20 cellular contexts compared by ENCODE assay signal in genomic region chr4:27916432-27917184, GRCh38.
DNase-seq lines count a peak whose midpoint lies in the region; ATAC-seq and TF ChIP-seq lines count a peak whose summit lies in the region.
"Had no signal": no experiment of that assay in that cellular context is flagged by ENCODE, and none has a peak within 500 bp of the region (broad histone marks: within the 10 kb centered on the region; RNA-seq: fewer than 3 reads in every experiment).

No MANE protein-coding gene starts in this region.

- intact Hi-C loops in Right ventricle myocardium superior (cut with DNase I), result no loop called here

- ATAC-seq in Right ventricle myocardium superior (ENCODE audit: poor library complexity) (peak; percentile 74), GM18867 (IDR thresholded peaks at IDR 0.05; ENCODE audit: unreplicated experiment) (no peak)
- ATAC-seq in stimulated activated naive B cell treated with anti-CD40 and anti-IgM and Interleukin-4, amounts not matched to agents 10 μg/mL and 1 μg/mL and 100 μg/mL, for 72 hours (replicated peaks), result no peak
- ATAC-seq: GM12878 had no signal

- peaks cover 9% of the 10 kb centered on the region for H3K4me1 Mint-ChIP-seq in nephron progenitor cell
- no peaks in the 10 kb centered on the region for H3K4me1 Mint-ChIP-seq in stimulated activated naive B cell treated with anti-CD40 and anti-IgM and Interleukin-4, amounts not matched to agents 10 μg/mL and 1 μg/mL and 100 μg/mL, for 72 hours
- H3K4me1 Mint-ChIP-seq: CD4-positive, alpha-beta memory T cell had no signal

- H3K36me3 ChIP-seq in right atrium auricular region (no peaks in the 10 kb centered on the region), cardiac muscle cell (no peaks in the 10 kb centered on the region)
- H3K36me3 ChIP-seq: BLaER1 had no signal

- no peak overlapping the region for H3K4me3 ChIP-seq in right atrium auricular region
- no peak overlapping the region for H3K4me3 ChIP-seq in cardiac muscle cell
- H3K4me3 ChIP-seq: BLaER1, GM12878 had no signal

- H3K9me3 ChIP-seq in right atrium auricular region (no peaks in the 10 kb centered on the region), cardiac muscle cell (ENCODE audit: low read depth) (no peaks in the 10 kb centered on the region)
- H3K9me3 ChIP-seq: BLaER1 had no signal

- no peaks in the 10 kb centered on the region for H3K9me3 Mint-ChIP-seq in nephron progenitor cell
- H3K9me3 Mint-ChIP-seq in stimulated activated naive B cell treated with anti-CD40 and anti-IgM and Interleukin-4, amounts not matched to agents 10 μg/mL and 1 μg/mL and 100 μg/mL, for 72 hours, result no peaks in the 10 kb centered on the region

- TF ChIP-seq CTCF in right atrium auricular region (IDR thresholded peaks at IDR 0.05) (no peak), cardiac muscle cell (IDR thresholded peaks at IDR 0.05; ENCODE audit: low read depth, low read length) (no peak), nephron progenitor cell (IDR thresholded peaks at IDR 0.05) (no peak)

- H3K36me3 Mint-ChIP-seq in nephron progenitor cell (ENCODE audit: low read depth), result no peaks in the 10 kb centered on the region
- H3K36me3 Mint-ChIP-seq in stimulated activated naive B cell treated with anti-CD40 and anti-IgM and Interleukin-4, amounts not matched to agents 10 μg/mL and 1 μg/mL and 100 μg/mL, for 72 hours, result no peaks in the 10 kb centered on the region
- H3K36me3 Mint-ChIP-seq: CD4-positive, alpha-beta memory T cell had no signal

- H3K27me3 ChIP-seq in right atrium auricular region, result no peaks in the 10 kb centered on the region
- no peaks in the 10 kb centered on the region for H3K27me3 ChIP-seq in cardiac muscle cell
- H3K27me3 ChIP-seq: BLaER1 had no signal

- no peak overlapping the region for H3K4me3 Mint-ChIP-seq in nephron progenitor cell
- no peak overlapping the region for H3K4me3 Mint-ChIP-seq in stimulated activated naive B cell treated with anti-CD40 and anti-IgM and Interleukin-4, amounts not matched to agents 10 μg/mL and 1 μg/mL and 100 μg/mL, for 72 hours
- H3K4me3 Mint-ChIP-seq: CD4-positive, alpha-beta memory T cell had no signal

- no peak for DNase-seq in Right ventricle myocardium superior
- no peak for DNase-seq in right atrium auricular region (ENCODE audit: low spot score)
- peak in 1 of 2 donors; percentile 71 for DNase-seq in cardiac muscle cell (ENCODE audit: low read depth in 1 of 2, low spot score in 1 of 2)
- no peak for DNase-seq in nephron progenitor cell
- peak in 4 of 49 donors; percentile 4 to 27 (median 15) for DNase-seq in substantia nigra (lab: John Stamatoyannopoulos, UW)
- DNase-seq in EL, result no peak
- no peak for DNase-seq in stimulated activated naive B cell treated with anti-CD40 and anti-IgM and Interleukin-4, amounts not matched to agents 10 μg/mL and 1 μg/mL and 100 μg/mL, for 72 hours
- DNase-seq: 8988T; CD4-positive, alpha-beta memory T cell; DMS153; NCI-H1105; NCI-H1694; NCI-H2081 treated with DMSO at 0.1 percent for 48 hours; NCI-H446 treated with DMSO at 0.1 percent for 48 hours; NCI-H69; OCI-M1; SIG-M5 had no signal

- H3K27ac ChIP-seq in right atrium auricular region (peak overlapping the region in 1 of 2 donors; percentile 11), cardiac muscle cell (peak overlapping the region; percentile 73), substantia nigra (ENCODE audit: low read depth, low read length, poor library complexity, severe bottlenecking) (peak overlapping the region; percentile 3)
- H3K27ac ChIP-seq: BLaER1 had no signal

- no peaks in the 10 kb centered on the region for H3K27me3 Mint-ChIP-seq in nephron progenitor cell (ENCODE audit: low read depth, poor library complexity)
- H3K27me3 Mint-ChIP-seq in stimulated activated naive B cell treated with anti-CD40 and anti-IgM and Interleukin-4, amounts not matched to agents 10 μg/mL and 1 μg/mL and 100 μg/mL, for 72 hours, result no peaks in the 10 kb centered on the region
- H3K27me3 Mint-ChIP-seq: CD4-positive, alpha-beta memory T cell had no signal

- peaks cover 0 to 14% of the 10 kb centered on the region in 2 donors for H3K4me1 ChIP-seq in right atrium auricular region
- H3K4me1 ChIP-seq in cardiac muscle cell (ENCODE audit: low read depth), result peaks cover 22% of the 10 kb centered on the region
- H3K4me1 ChIP-seq: BLaER1 had no signal

- peak overlapping the region; percentile 75 for H3K27ac Mint-ChIP-seq in nephron progenitor cell
- H3K27ac Mint-ChIP-seq in stimulated activated naive B cell treated with anti-CD40 and anti-IgM and Interleukin-4, amounts not matched to agents 10 μg/mL and 1 μg/mL and 100 μg/mL, for 72 hours, result no peak overlapping the region
- H3K27ac Mint-ChIP-seq: CD4-positive, alpha-beta memory T cell had no signal
